In genomic region chr1:212465311-212465710, GRCh38 we compare ENCODE assay signal across 22 cellular contexts.
"Had no signal": no experiment of that assay in that cellular context is flagged by ENCODE, and none has a peak within 500 bp of the region (broad histone marks: within the 10 kb centered on the region; RNA-seq: fewer than 3 reads in every experiment).

No MANE protein-coding gene starts in this region.

- H3K27ac Mint-ChIP-seq: activated naive CD8-positive, alpha-beta T cell treated with anti-CD3 and anti-CD28 coated beads, Interleukin-2, amount 10 ng/mL, durations not matched to agents 7 days and 5 days; activated T-helper 2 cell treated with anti-CD3 and anti-CD28 coated beads, Interferon-gamma antibody, Interleukin-2, Interleukin-4, amounts not matched to agents 10 μg/mL and 5 μg/mL and 100 μg/mL, durations not matched to agents 14 hours and 24 hours and 36 hours; dendritic cell treated with granulocyte-macrophage colony-stimulating factor and Interleukin-4, amounts not matched to agents 40 ng/mL and 50 ng/mL, for 4 days; memory B cell; T-helper 17 cell had no signal

- H3K4me1 Mint-ChIP-seq: activated naive CD8-positive, alpha-beta T cell treated with anti-CD3 and anti-CD28 coated beads, Interleukin-2, amount 10 ng/mL, durations not matched to agents 7 days and 5 days had no signal

- ATAC-seq: activated T-cell treated with anti-CD3 and anti-CD28 coated beads, Interleukin-2, amount 50 U/mL, for 4 hours; left ventricle myocardium superior; sciatic nerve; T-helper 17 cell had no signal

- DNase-seq: activated CD4-positive, alpha-beta T cell treated with anti-CD3 and anti-CD28 coated beads for 4 hours; activated CD4-positive, alpha-beta T cell treated with anti-CD3 and anti-CD28 coated beads, Interleukin-2, amount 50 U/mL, for 48 hours; activated CD4-positive, CD25-positive, alpha-beta regulatory T cell; activated CD8-positive, alpha-beta memory T cell treated with anti-CD3 and anti-CD28 coated beads, Interleukin-2, amount 50 U/mL, for 48 hours; activated naive CD4-positive, alpha-beta T cell; activated naive CD8-positive, alpha-beta T cell treated with anti-CD3 and anti-CD28 coated beads, Interleukin-2, amount 10 ng/mL, durations not matched to agents 7 days and 5 days; activated T-cell treated with anti-CD3 and anti-CD28 coated beads, Interleukin-2, amount 50 U/mL, for 4 hours; amniotic stem cell; effector memory CD4-positive, alpha-beta T cell; hippocampal formation; left ventricle myocardium superior; mucosa of descending colon; stimulated activated CD4-positive, alpha-beta T cell treated with anti-CD3 and anti-CD28 coated beads, Interleukin-4, amount 100 ng/mL, for 24 hours; stimulated activated naive CD4-positive, alpha-beta T cell treated with Interleukin-2 at 50 U/mL for 16 hours; SW 1271; T-helper 17 cell had no signal

- H3K9me3 Mint-ChIP-seq: activated naive CD8-positive, alpha-beta T cell treated with anti-CD3 and anti-CD28 coated beads, Interleukin-2, amount 10 ng/mL, durations not matched to agents 7 days and 5 days; activated T-cell treated with anti-CD3 and anti-CD28 coated beads, Interleukin-2, amount 50 U/mL, for 4 hours; activated T-helper 2 cell treated with anti-CD3 and anti-CD28 coated beads, Interferon-gamma antibody, Interleukin-2, Interleukin-4, amounts not matched to agents 10 μg/mL and 5 μg/mL and 100 μg/mL, durations not matched to agents 14 hours and 24 hours and 36 hours; dendritic cell treated with granulocyte-macrophage colony-stimulating factor and Interleukin-4, amounts not matched to agents 40 ng/mL and 50 ng/mL, for 4 days; memory B cell; neural crest cell had no signal

- H3K27me3 ChIP-seq: esophagus muscularis mucosa had no signal

- H3K4me3 ChIP-seq: esophagus muscularis mucosa, mucosa of descending colon had no signal

- H3K4me3 Mint-ChIP-seq: activated naive CD8-positive, alpha-beta T cell treated with anti-CD3 and anti-CD28 coated beads, Interleukin-2, amount 10 ng/mL, durations not matched to agents 7 days and 5 days; activated T-cell treated with anti-CD3 and anti-CD28 coated beads, Interleukin-2, amount 50 U/mL, for 4 hours; dendritic cell treated with granulocyte-macrophage colony-stimulating factor and Interleukin-4, amounts not matched to agents 40 ng/mL and 50 ng/mL, for 4 days; memory B cell; neural crest cell; T-helper 17 cell had no signal

- H3K9me3 ChIP-seq: esophagus muscularis mucosa, mucosa of descending colon had no signal

- H3K27ac ChIP-seq: esophagus muscularis mucosa had no signal

- H3K36me3 Mint-ChIP-seq: activated naive CD8-positive, alpha-beta T cell treated with anti-CD3 and anti-CD28 coated beads, Interleukin-2, amount 10 ng/mL, durations not matched to agents 7 days and 5 days; memory B cell had no signal

- H3K36me3 ChIP-seq: esophagus muscularis mucosa had no signal
